Comparison of ENCODE assay signal across 15 cellular contexts in genomic region chr13:110824901-110825300, GRCh38.
A peak's percentile ranks its signal among the peaks of the same experiment; 100 is the strongest.
DNase-seq lines count a peak whose midpoint lies in the region; ATAC-seq and TF ChIP-seq lines count a peak whose summit lies in the region.
"Had no signal": no experiment of that assay in that cellular context is flagged by ENCODE, and none has a peak within 500 bp of the region (broad histone marks: within the 10 kb centered on the region; RNA-seq: fewer than 3 reads in every experiment).

No MANE protein-coding gene starts in this region.

- TF ChIP-seq EP300 in ovary (IDR thresholded peaks at IDR 0.05) = no peak

- H4K20me1 ChIP-seq in GM23248 (ENCODE audit: insufficient read depth) (no peaks in the 10 kb centered on the region), fibroblast of lung (ENCODE audit: control insufficient read depth, extremely low read depth, insufficient read depth, low read length) (no peaks in the 10 kb centered on the region)

- no peaks in the 10 kb centered on the region for H3K79me2 ChIP-seq in GM23248 (ENCODE audit: insufficient read depth)
- H3K79me2 ChIP-seq in fibroblast of lung (ENCODE audit: control insufficient read depth, insufficient read depth, low read length) = no peaks in the 10 kb centered on the region

- intact Hi-C loops in ovary (cut with DNase I) = loop anchor here in 1 of 4 donors (10.0 kb wide), 1 partner anchor 230 kb away; no protein-coding TSS in a partner anchor

- no peaks in the 10 kb centered on the region for H3K9me3 Mint-ChIP-seq in activated T-cell treated with anti-CD3 and anti-CD28 coated beads, Interleukin-2, amount 50 U/mL, for 24 hours
- H3K9me3 Mint-ChIP-seq: CD4-positive, alpha-beta T cell; H9 had no signal

- H3F3A ChIP-seq in GM23248 (ENCODE audit: insufficient read depth) = no peaks in the 10 kb centered on the region

- in situ Hi-C loops in GM23248 (cut with MboI) = no loop called here

- H3K27me3 ChIP-seq in GM23248 (replicated peaks; ENCODE audit: insufficient read depth) (peaks cover 4% of the 10 kb centered on the region; the same call in 1 of the 2 replicates), fibroblast of lung (ENCODE audit: control insufficient read depth, insufficient read depth, low read length) (no peaks in the 10 kb centered on the region), ovary (no peaks in the 10 kb centered on the region)

- peak overlapping the region; percentile 46 for H3K4me3 ChIP-seq in GM23248
- peak overlapping the region in 3 of 4 experiments; percentile 8 to 33 (median 25) for H3K4me3 ChIP-seq in fibroblast of lung (replicated peaks in 1 of 4; ENCODE audit: control extremely low read depth in 1 of 4, insufficient read depth in 1 of 4, low read depth in 3 of 4, low read length in 4 of 4)
- no peak overlapping the region for H3K4me3 ChIP-seq in ovary
- H3K4me3 ChIP-seq: A549 had no signal

- peaks cover 8% of the 10 kb centered on the region for H3K4me1 ChIP-seq in GM23248 (ENCODE audit: insufficient read depth)
- H3K4me1 ChIP-seq in fibroblast of lung (ENCODE audit: control insufficient read depth, extremely low read depth, insufficient read depth, low read length) = no peaks in the 10 kb centered on the region
- H3K4me1 ChIP-seq in ovary (ENCODE audit: insufficient read depth) = peaks cover 4% of the 10 kb centered on the region
- H3K4me1 ChIP-seq: A549, Caco-2 had no signal

- no peaks in the 10 kb centered on the region for H3K9me2 ChIP-seq in GM23248 (ENCODE audit: insufficient read depth)

- TF ChIP-seq POLR2A in ovary (IDR thresholded peaks at IDR 0.05) = no peak

- H3K27ac ChIP-seq in GM23248 (no peak overlapping the region), fibroblast of lung (ENCODE audit: insufficient read depth, low read length) (no peak overlapping the region), ovary (peak overlapping the region in 1 of 2 donors; percentile 48)
- H3K27ac ChIP-seq: 22Rv1, A549, C4-2B had no signal

- H3K4me2 ChIP-seq in GM23248 (ENCODE audit: unreplicated experiment) (peak overlapping the region; percentile 77), fibroblast of lung (ENCODE audit: extremely low read depth, insufficient read depth, low read length) (peak overlapping the region; percentile 71)
- H3K4me2 ChIP-seq: A549 had no signal

- H3K4me1 Mint-ChIP-seq in activated T-cell treated with anti-CD3 and anti-CD28 coated beads, Interleukin-2, amount 50 U/mL, for 24 hours (ENCODE audit: low read depth) = peaks cover 10% of the 10 kb centered on the region
- H3K4me1 Mint-ChIP-seq: H9 had no signal

- H2AFZ ChIP-seq in GM23248 (peak overlapping the region; percentile 68), fibroblast of lung (ENCODE audit: low read length) (peak overlapping the region; percentile 53)

- peaks cover 4% of the 10 kb centered on the region for H3K27me3 Mint-ChIP-seq in activated T-cell treated with anti-CD3 and anti-CD28 coated beads, Interleukin-2, amount 50 U/mL, for 24 hours

- WGBS in GM23248 (ENCODE audit: low coverage in 1 of 2, low lambda C conversion rate in 2 of 2, missing lambda C conversion rate in 2 of 2), 2 experiments = 12% methylated on average over 11 of the region's 11 CpGs
- WGBS in ovary, 3 donors = 18 to 43% (median 31%) methylated on average over 11 of the region's 11 CpGs

- H3K36me3 ChIP-seq in GM23248 (ENCODE audit: low read depth) (no peaks in the 10 kb centered on the region), fibroblast of lung (ENCODE audit: control insufficient read depth, insufficient read depth, low read length) (no peaks in the 10 kb centered on the region), ovary (no peaks in the 10 kb centered on the region)

- no peak overlapping the region for H3K4me3 Mint-ChIP-seq in activated T-cell treated with anti-CD3 and anti-CD28 coated beads, Interleukin-2, amount 50 U/mL, for 24 hours
- H3K4me3 Mint-ChIP-seq: CD4-positive, alpha-beta T cell; H9 had no signal

- H3K27ac Mint-ChIP-seq in activated T-cell treated with anti-CD3 and anti-CD28 coated beads, Interleukin-2, amount 50 U/mL, for 24 hours = no peak overlapping the region
- H3K27ac Mint-ChIP-seq: CD4-positive, alpha-beta T cell; H9 had no signal

- H3K36me3 Mint-ChIP-seq in activated T-cell treated with anti-CD3 and anti-CD28 coated beads, Interleukin-2, amount 50 U/mL, for 24 hours (ENCODE audit: low read depth) = no peaks in the 10 kb centered on the region

- ATAC-seq in GM18519 (IDR thresholded peaks at IDR 0.05; ENCODE audit: low FRiP score, unreplicated experiment) = no peak
- ATAC-seq: A549 had no signal

- H3K9ac ChIP-seq in GM23248 (0 out of 2 replicates have a peak overlapping the region, but pooled peaks have one; percentile 9), fibroblast of lung (ENCODE audit: insufficient read depth, low read length) (no peak overlapping the region)

- peak; percentile 36 for DNase-seq in GM23248
- peak; percentile 12 for DNase-seq in NCI-H146 treated with DMSO at 0.1 percent for 48 hours (lab: John Stamatoyannopoulos, UW; ENCODE audit: unreplicated experiment)
- no peak for DNase-seq in fibroblast of lung (ENCODE audit: low read depth in 2 of 2)
- DNase-seq in ovary = peak in 4 of 5 donors; percentile 40 to 64 (median 50)
- DNase-seq in occipital lobe (lab: John Stamatoyannopoulos, UW) = no peak
- DNase-seq in activated T-cell treated with anti-CD3 and anti-CD28 coated beads, Interleukin-2, amount 50 U/mL, for 24 hours = no peak
- DNase-seq: AML-193; Caco-2; CD4-positive, alpha-beta T cell; GDM1; H9 had no signal

- TF ChIP-seq CTCF in fibroblast of lung (conservative IDR thresholded peaks at IDR 0.05 in 1 of 2, IDR thresholded peaks at IDR 0.05 in 1 of 2; ENCODE audit: low read depth in 1 of 2, low read length in 2 of 2) = no peak
- TF ChIP-seq CTCF in ovary (IDR thresholded peaks at IDR 0.05) = no peak

- no peaks in the 10 kb centered on the region for H3K9me3 ChIP-seq in GM23248 (ENCODE audit: low read depth)
- no peaks in the 10 kb centered on the region for H3K9me3 ChIP-seq in fibroblast of lung (ENCODE audit: control insufficient read depth, insufficient read depth, low read depth, low read length)
- H3K9me3 ChIP-seq in ovary = no peaks in the 10 kb centered on the region
- H3K9me3 ChIP-seq: A549, Caco-2 had no signal

Comparison
In these comparisons a context has a peak if more than half of its experiments do, and no peak if none do; other contexts are left out.
1. DNase-seq: peak in GM23248 (single experiment), NCI-H146 treated with DMSO at 0.1 percent for 48 hours (single experiment) and ovary (4 of 5); none in fibroblast of lung (0 of 2), occipital lobe (single experiment) and activated T-cell treated with anti-CD3 and anti-CD28 coated beads, Interleukin-2, amount 50 U/mL, for 24 hours (single experiment).